ENCODE assay signal across 8 cellular contexts in the genomic region with DNA sequence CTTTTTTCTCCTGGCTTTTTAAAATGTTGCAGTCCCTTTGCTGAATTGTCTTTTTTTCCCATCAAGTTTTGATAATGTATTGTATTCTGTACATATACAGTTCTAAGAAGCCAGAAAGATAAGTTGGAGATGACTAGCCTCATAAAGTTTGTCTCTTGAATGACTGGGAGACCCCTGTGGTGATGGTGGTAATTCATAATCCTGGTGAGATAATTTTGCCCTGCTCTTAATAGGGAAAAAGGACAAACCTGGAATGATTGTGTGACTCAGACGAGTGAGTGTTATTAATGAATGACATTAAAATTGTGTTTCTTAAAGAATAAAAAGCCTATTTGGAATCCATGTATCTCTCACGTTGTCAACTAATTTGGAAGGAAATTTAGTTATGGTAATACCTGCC. TPM values are rescaled to one million over a fixed set of nuclear protein-coding genes. Genes with fewer than 3 reads are reported as not detected.
A peak's percentile ranks its signal among the peaks of the same experiment; 100 is the strongest.
DNase-seq lines count a peak whose midpoint lies in the region; ATAC-seq and TF ChIP-seq lines count a peak whose summit lies in the region.

No MANE protein-coding gene starts in this region.

- ATAC-seq in SK-N-SH treated with all-trans-retinoic acid at 6 μM for 48 hours (no peak), HG03378 (IDR thresholded peaks at IDR 0.05; ENCODE audit: unreplicated experiment) (no peak)

- peaks cover 4 to 16% of the 10 kb centered on the region in 2 experiments; a peak in 2 of 4 replicates for H3K4me1 ChIP-seq in SK-N-SH (ENCODE audit: control insufficient read depth in 1 of 2, insufficient read depth in 2 of 2, low read depth in 1 of 2, low read length in 1 of 2)

- H3K4me3 ChIP-seq in SK-N-SH (ENCODE audit: low read depth in 2 of 2, low read length in 1 of 2) (peak overlapping the region; percentile 83 to 91), SK-N-MC (peak overlapping the region; percentile 84), fibroblast of pulmonary artery (replicated peaks; ENCODE audit: low read depth, low read length) (peak overlapping the region; percentile 89), skin epidermis (peak overlapping the region in 5 of 7 experiments; percentile 70 to 91 (median 83))

- H3K27ac ChIP-seq in SK-N-SH (ENCODE audit: low read depth in 2 of 2, low read length in 1 of 2) = peak overlapping the region in 1 of 2 experiments; percentile 79; a peak in 2 of 4 replicates
- no peak overlapping the region for H3K27ac ChIP-seq in SK-N-MC
- peak overlapping the region in 6 of 21 experiments; percentile 87 to 93 (median 90) for H3K27ac ChIP-seq in skin epidermis

- no peak for TF ChIP-seq RAD21 in SK-N-SH (IDR thresholded peaks at IDR 0.05; ENCODE audit: low read length)

- no peaks in the 10 kb centered on the region for H3K9me2 ChIP-seq in SK-N-SH

- H3K79me2 ChIP-seq in SK-N-SH (ENCODE audit: insufficient read depth) = peaks cover 41% of the 10 kb centered on the region

- peaks cover 12% of the 10 kb centered on the region for H3K4me1 Mint-ChIP-seq in CD14-positive monocyte

- peak overlapping the region; percentile 86 for H3K9ac ChIP-seq in SK-N-SH
- peak overlapping the region; percentile 89 for H3K9ac ChIP-seq in SK-N-MC (ENCODE audit: insufficient read length)

- peaks cover 4 to 7% of the 10 kb centered on the region in 2 experiments for H3K36me3 ChIP-seq in SK-N-SH (replicated peaks in 1 of 2; ENCODE audit: control insufficient read depth in 1 of 2, insufficient read depth in 2 of 2, low read length in 1 of 2)
- peaks cover 6% of the 10 kb centered on the region; the same call in 1 of the 2 replicates for H3K36me3 ChIP-seq in SK-N-MC (ENCODE audit: insufficient read depth, low read length)

- WGBS in SK-N-SH (ENCODE audit: low lambda C conversion rate) = 73% methylated on average over 2 of the region's 2 CpGs

- POLR2A ChIA-PET in SK-N-SH (lab: Yijun Ruan, JAX) = interaction anchor here (2.1 kb wide), 1 partner anchor 58 kb away, joined by 6 read pairs; the partner anchor contains the start of gene EED

- H3K9me3 Mint-ChIP-seq in CD14-positive monocyte = peaks cover 0 to 3% (median 0%) of the 10 kb centered on the region in 7 donors

- peak overlapping the region in 1 of 7 donors; percentile 19 for H3K27ac Mint-ChIP-seq in CD14-positive monocyte

- no peak overlapping the region for H3K4me3 Mint-ChIP-seq in CD14-positive monocyte

- no peaks in the 10 kb centered on the region for H3K27me3 ChIP-seq in SK-N-SH (ENCODE audit: insufficient read depth)

- H3F3A ChIP-seq in SK-N-SH (replicated peaks; ENCODE audit: insufficient read depth) = peaks cover 8% of the 10 kb centered on the region

- H4K20me1 ChIP-seq in SK-N-SH (ENCODE audit: insufficient read depth) = no peaks in the 10 kb centered on the region

- CTCF ChIA-PET in SK-N-SH (lab: Yijun Ruan, JAX) = no interaction called here

- H3K9me3 ChIP-seq in SK-N-SH = no peaks in the 10 kb centered on the region; the same call in 1 of the 2 replicates
- H3K9me3 ChIP-seq in SK-N-MC (ENCODE audit: low read depth, low read length) = no peaks in the 10 kb centered on the region

- H3K36me3 Mint-ChIP-seq in CD14-positive monocyte = peaks cover 2 to 9% of the 10 kb centered on the region in 2 donors

- TF ChIP-seq CTCF in SK-N-SH (IDR thresholded peaks at IDR 0.05) (no peak), fibroblast of pulmonary artery (IDR thresholded peaks at IDR 0.05; ENCODE audit: low read length, missing control alignments) (no peak), CD14-positive monocyte (IDR thresholded peaks at IDR 0.05) (no peak)

- intact Hi-C loops in CD14-positive monocyte (cut with micrococcal nuclease) = no loop called here

- peak overlapping the region; percentile 76 for H3K4me2 ChIP-seq in SK-N-SH

- no peaks in the 10 kb centered on the region for H3K27me3 Mint-ChIP-seq in CD14-positive monocyte (ENCODE audit: low read depth in 3 of 3)

- TF ChIP-seq EP300 in SK-N-SH (IDR thresholded peaks at IDR 0.05; ENCODE audit: borderline replicate concordance in 1 of 2, low read depth in 1 of 2, low read length in 1 of 2) = no peak

- peak overlapping the region; percentile 91; the same call in 1 of the 2 replicates for H2AFZ ChIP-seq in SK-N-SH (ENCODE audit: low read depth)

- no peak for DNase-seq in SK-N-SH
- DNase-seq in SK-N-MC (ENCODE audit: low read depth, low spot score) = no peak
- DNase-seq in fibroblast of pulmonary artery (ENCODE audit: low read depth) = no peak
- no peak for DNase-seq in activated gamma-delta T cell (lab: John Stamatoyannopoulos, UW)
- DNase-seq in CD14-positive monocyte (ENCODE audit: low spot score) = no peak

TF ChIP-seq in SK-N-SH, 30 proteins besides CTCF, POLR2A, EP300 and RAD21 (continues in another document):
- no peak for TF ChIP-seq TCF12 (IDR thresholded peaks at IDR 0.05)
- TF ChIP-seq, protein P1, sequence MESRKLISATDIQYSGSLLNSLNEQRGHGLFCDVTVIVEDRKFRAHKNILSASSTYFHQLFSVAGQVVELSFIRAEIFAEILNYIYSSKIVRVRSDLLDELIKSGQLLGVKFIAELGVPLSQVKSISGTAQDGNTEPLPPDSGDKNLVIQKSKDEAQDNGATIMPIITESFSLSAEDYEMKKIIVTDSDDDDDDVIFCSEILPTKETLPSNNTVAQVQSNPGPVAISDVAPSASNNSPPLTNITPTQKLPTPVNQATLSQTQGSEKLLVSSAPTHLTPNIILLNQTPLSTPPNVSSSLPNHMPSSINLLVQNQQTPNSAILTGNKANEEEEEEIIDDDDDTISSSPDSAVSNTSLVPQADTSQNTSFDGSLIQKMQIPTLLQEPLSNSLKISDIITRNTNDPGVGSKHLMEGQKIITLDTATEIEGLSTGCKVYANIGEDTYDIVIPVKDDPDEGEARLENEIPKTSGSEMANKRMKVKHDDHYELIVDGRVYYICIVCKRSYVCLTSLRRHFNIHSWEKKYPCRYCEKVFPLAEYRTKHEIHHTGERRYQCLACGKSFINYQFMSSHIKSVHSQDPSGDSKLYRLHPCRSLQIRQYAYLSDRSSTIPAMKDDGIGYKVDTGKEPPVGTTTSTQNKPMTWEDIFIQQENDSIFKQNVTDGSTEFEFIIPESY (IDR thresholded peaks at IDR 0.05; ENCODE audit: borderline replicate concordance, low read depth) = no peak
- TF ChIP-seq YY1 (IDR thresholded peaks at IDR 0.05; ENCODE audit: low read depth) = no peak
- no peak for TF ChIP-seq SIN3A (IDR thresholded peaks at IDR 0.05; ENCODE audit: borderline replicate concordance, low read depth, low read length)
- no peak for TF ChIP-seq GATA2 (CRISPR knock-in tag; IDR thresholded peaks at IDR 0.05)
- TF ChIP-seq TEAD4 (IDR thresholded peaks at IDR 0.05; ENCODE audit: borderline replicate concordance, insufficient read depth) = no peak
- TF ChIP-seq CHD2 (IDR thresholded peaks at IDR 0.05; ENCODE audit: low read length, partially characterized antibody) = no peak
- TF ChIP-seq FOXJ3 (CRISPR knock-in tag; IDR thresholded peaks at IDR 0.05) = no peak
- TF ChIP-seq FOSL2 (IDR thresholded peaks at IDR 0.05; ENCODE audit: borderline replicate concordance, low read depth) = no peak
- no peak for TF ChIP-seq RFX5 (IDR thresholded peaks at IDR 0.05; ENCODE audit: low read length)
- TF ChIP-seq, protein P2, sequence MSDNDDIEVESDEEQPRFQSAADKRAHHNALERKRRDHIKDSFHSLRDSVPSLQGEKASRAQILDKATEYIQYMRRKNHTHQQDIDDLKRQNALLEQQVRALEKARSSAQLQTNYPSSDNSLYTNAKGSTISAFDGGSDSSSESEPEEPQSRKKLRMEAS (IDR thresholded peaks at IDR 0.05; ENCODE audit: low read depth) = no peak

TF ChIP-seq in SK-N-SH treated with all-trans-retinoic acid at 6 μM for 48 hours, 23 proteins besides CTCF, POLR2A, EP300 and RAD21:
- no peak for TF ChIP-seq GLIS3 (CRISPR knock-in tag; IDR thresholded peaks at IDR 0.05)
- TF ChIP-seq ZFP3 (CRISPR knock-in tag; IDR thresholded peaks at IDR 0.05) = no peak
- TF ChIP-seq TCF4 (CRISPR knock-in tag; IDR thresholded peaks at IDR 0.05; ENCODE audit: borderline replicate concordance) = no peak
- TF ChIP-seq CSDC2 (CRISPR knock-in tag; IDR thresholded peaks at IDR 0.05) = no peak
- no peak for TF ChIP-seq SNAI2 (CRISPR knock-in tag; IDR thresholded peaks at IDR 0.05)
- no peak for TF ChIP-seq ZNF565 (CRISPR knock-in tag; conservative IDR thresholded peaks at IDR 0.05; ENCODE audit: low read depth)
- no peak for TF ChIP-seq ARNTL (CRISPR knock-in tag; IDR thresholded peaks at IDR 0.05; ENCODE audit: borderline replicate concordance, low read depth)
TF ChIP-seq in SK-N-SH treated with all-trans-retinoic acid at 6 μM for 48 hours: peak in this region for 0.

RNA-seq across cellular contexts. Expression of gene HIKESHI, which starts 1.2 kb away (rescaled TPM):
- 62.3 and 67.6 TPM in 2 replicates for polyA plus RNA-seq in SK-N-SH (2012; rRNA removed)
- polyA plus RNA-seq in SK-N-SH (2012; cell fraction: cytosol; rRNA removed) = 76.7 and 80.2 TPM in 2 replicates
- polyA plus RNA-seq in SK-N-SH (2012; cell fraction: nucleus; rRNA removed) = 21.9 and 42.5 TPM in 2 replicates
- 10 to 100 TPM; 65.4 to 71.2 TPM for polyA plus RNA-seq in CD14-positive monocyte

RNA-seq across cellular contexts. Expression of gene EED, which starts 58.7 kb away (rescaled TPM):
- polyA plus RNA-seq in SK-N-SH (2012; rRNA removed) (12.8 and 14.2 TPM in 2 replicates), CD14-positive monocyte (1 to 10 TPM; 2.3 to 5.1 TPM)
- 13.3 and 13.9 TPM in 2 replicates for polyA plus RNA-seq in SK-N-SH (2012; cell fraction: cytosol; rRNA removed)
- polyA plus RNA-seq in SK-N-SH (2012; cell fraction: nucleus; rRNA removed) = 21.7 and 33.6 TPM in 2 replicates
